In genomic region chr18:75120521-75120920, GRCh38 we compare ENCODE assay signal across 33 cellular contexts.
"Had no signal": no experiment of that assay in that cellular context is flagged by ENCODE, and none has a peak within 500 bp of the region (broad histone marks: within the 10 kb centered on the region; RNA-seq: fewer than 3 reads in every experiment).

No MANE protein-coding gene starts in this region.

- H3K9me3 ChIP-seq: ascending aorta, breast epithelium, colonic mucosa, gastrocnemius medialis had no signal

- H3K4me1 Mint-ChIP-seq: activated CD4-positive, alpha-beta T cell treated with anti-CD3 and anti-CD28 coated beads for 36 hours; activated CD4-positive, alpha-beta T cell treated with anti-CD3 and anti-CD28 coated beads, Interleukin-2, amount 10 ng/mL, durations not matched to agents 24 days and 14 days; activated naive CD4-positive, alpha-beta T cell treated with anti-CD3 and anti-CD28 coated beads, Interleukin-2, amount 10 ng/mL, durations not matched to agents 7 days and 5 days; activated naive CD8-positive, alpha-beta T cell treated with anti-CD3 and anti-CD28 coated beads, Interleukin-2, amount 10 ng/mL, durations not matched to agents 7 days and 5 days; brain; endodermal cell had no signal

- H3K36me3 ChIP-seq: ascending aorta, breast epithelium, cardiac muscle cell, colonic mucosa, gastrocnemius medialis had no signal

- H3K36me3 Mint-ChIP-seq: activated CD4-positive, alpha-beta memory T cell treated with anti-CD3 and anti-CD28 coated beads for 36 hours; activated naive CD4-positive, alpha-beta T cell treated with anti-CD3 and anti-CD28 coated beads, Interleukin-2, amount 10 ng/mL, durations not matched to agents 7 days and 5 days; activated naive CD4-positive, alpha-beta T cell treated with anti-CD3 and anti-CD28 coated beads, Interleukin-2, amount 50 U/mL, for 72 hours; activated naive CD8-positive, alpha-beta T cell treated with anti-CD3 and anti-CD28 coated beads, Interleukin-2, amount 10 ng/mL, durations not matched to agents 7 days and 5 days; brain had no signal

- ATAC-seq: activated CD4-positive, alpha-beta T cell treated with anti-CD3 and anti-CD28 coated beads for 36 hours; activated naive CD4-positive, alpha-beta T cell treated with anti-CD3 and anti-CD28 coated beads, Interleukin-2, amount 50 U/mL, for 72 hours; esophagus mucosa; gastrocnemius medialis; T-helper 17 cell had no signal

- H3K27me3 ChIP-seq: ascending aorta, breast epithelium, cardiac muscle cell, colonic mucosa, dorsolateral prefrontal cortex, gastrocnemius medialis had no signal

- H3K4me3 Mint-ChIP-seq: activated CD4-positive, alpha-beta memory T cell treated with anti-CD3 and anti-CD28 coated beads for 36 hours; activated CD4-positive, alpha-beta T cell treated with anti-CD3 and anti-CD28 coated beads for 36 hours; activated CD4-positive, alpha-beta T cell treated with anti-CD3 and anti-CD28 coated beads, Interleukin-2, amount 10 ng/mL, durations not matched to agents 24 days and 14 days; activated naive CD4-positive, alpha-beta T cell treated with anti-CD3 and anti-CD28 coated beads, Interleukin-2, amount 10 ng/mL, durations not matched to agents 7 days and 5 days; activated naive CD8-positive, alpha-beta T cell treated with anti-CD3 and anti-CD28 coated beads, Interleukin-2, amount 10 ng/mL, durations not matched to agents 7 days and 5 days; activated T-cell treated with anti-CD3 and anti-CD28 coated beads, Interleukin-2, amount 50 U/mL, for 24 hours; activated T-cell treated with anti-CD3 and anti-CD28 coated beads, Interleukin-2, amount 50 U/mL, for 72 hours; brain; dendritic cell treated with granulocyte-macrophage colony-stimulating factor and Interleukin-4, amounts not matched to agents 40 ng/mL and 50 ng/mL, for 4 days; endodermal cell; T-helper 17 cell; T-helper 2 cell treated with Interferon-gamma antibody and Interleukin-4, amounts not matched to agents 5 μg/mL and 100 μg/mL, for 36 hours had no signal

- H3K4me3 ChIP-seq: ascending aorta, breast epithelium, cardiac muscle cell, colonic mucosa, dorsolateral prefrontal cortex, gastrocnemius medialis had no signal

- H3K27ac ChIP-seq: ascending aorta, breast epithelium, cardiac muscle cell, colonic mucosa, dorsolateral prefrontal cortex, gastrocnemius medialis had no signal

- DNase-seq: activated CD4-positive, alpha-beta memory T cell treated with anti-CD3 and anti-CD28 coated beads for 36 hours; activated CD4-positive, alpha-beta T cell treated with anti-CD3 and anti-CD28 coated beads for 36 hours; activated CD4-positive, alpha-beta T cell treated with anti-CD3 and anti-CD28 coated beads, Interleukin-2, amount 10 ng/mL, durations not matched to agents 24 days and 14 days; activated CD4-positive, CD25-positive, alpha-beta regulatory T cell; activated CD4-positive, CD25-positive, alpha-beta regulatory T cell treated with anti-CD3 and anti-CD28 coated beads, Interleukin-2, amount 50 U/mL, for 72 hours; activated CD8-positive, alpha-beta memory T cell treated with anti-CD3 and anti-CD28 coated beads, Interleukin-2, amount 50 U/mL, for 48 hours; activated gamma-delta T cell; activated naive CD4-positive, alpha-beta T cell; activated naive CD4-positive, alpha-beta T cell treated with anti-CD3 and anti-CD28 coated beads, Interleukin-2, amount 10 ng/mL, durations not matched to agents 7 days and 5 days; activated naive CD8-positive, alpha-beta T cell treated with anti-CD3 and anti-CD28 coated beads, Interleukin-2, amount 10 ng/mL, durations not matched to agents 7 days and 5 days; activated T-cell treated with anti-CD3 and anti-CD28 coated beads for 4 hours; activated T-cell treated with anti-CD3 and anti-CD28 coated beads, Interleukin-2, amount 50 U/mL, for 24 hours; activated T-cell treated with anti-CD3 and anti-CD28 coated beads, Interleukin-2, amount 50 U/mL, for 72 hours; central memory CD4-positive, alpha-beta T cell; cerebellar nuclear complex; colonic mucosa; dorsolateral prefrontal cortex; effector memory CD4-positive, alpha-beta T cell; endodermal cell; foreskin fibroblast; gastrocnemius medialis; glutamatergic neuron; T-helper 1 cell; T-helper 17 cell; T1000 had no signal

- H3K27ac Mint-ChIP-seq: activated CD4-positive, alpha-beta memory T cell treated with anti-CD3 and anti-CD28 coated beads for 36 hours; activated CD4-positive, alpha-beta T cell treated with anti-CD3 and anti-CD28 coated beads for 36 hours; activated CD4-positive, alpha-beta T cell treated with anti-CD3 and anti-CD28 coated beads, Interleukin-2, amount 10 ng/mL, durations not matched to agents 24 days and 14 days; activated naive CD4-positive, alpha-beta T cell treated with anti-CD3 and anti-CD28 coated beads, Interleukin-2, amount 10 ng/mL, durations not matched to agents 7 days and 5 days; activated naive CD4-positive, alpha-beta T cell treated with anti-CD3 and anti-CD28 coated beads, Interleukin-2, amount 50 U/mL, for 72 hours; activated naive CD8-positive, alpha-beta T cell treated with anti-CD3 and anti-CD28 coated beads, Interleukin-2, amount 10 ng/mL, durations not matched to agents 7 days and 5 days; activated T-cell treated with anti-CD3 and anti-CD28 coated beads, Interleukin-2, amount 50 U/mL, for 24 hours; activated T-cell treated with anti-CD3 and anti-CD28 coated beads, Interleukin-2, amount 50 U/mL, for 72 hours; brain; dendritic cell treated with granulocyte-macrophage colony-stimulating factor and Interleukin-4, amounts not matched to agents 40 ng/mL and 50 ng/mL, for 4 days; endodermal cell; T-helper 17 cell; T-helper 2 cell treated with Interferon-gamma antibody and Interleukin-4, amounts not matched to agents 5 μg/mL and 100 μg/mL, for 36 hours had no signal

- H3K27me3 Mint-ChIP-seq: activated CD4-positive, alpha-beta T cell treated with anti-CD3 and anti-CD28 coated beads for 36 hours; activated naive CD8-positive, alpha-beta T cell treated with anti-CD3 and anti-CD28 coated beads, Interleukin-2, amount 10 ng/mL, durations not matched to agents 7 days and 5 days; activated T-cell treated with anti-CD3 and anti-CD28 coated beads, Interleukin-2, amount 50 U/mL, for 24 hours had no signal

- H3K4me1 ChIP-seq: ascending aorta, breast epithelium, colonic mucosa, gastrocnemius medialis had no signal

- H3K9me3 Mint-ChIP-seq: activated CD4-positive, alpha-beta memory T cell treated with anti-CD3 and anti-CD28 coated beads for 36 hours; activated CD4-positive, alpha-beta T cell treated with anti-CD3 and anti-CD28 coated beads, Interleukin-2, amount 10 ng/mL, durations not matched to agents 24 days and 14 days; activated naive CD4-positive, alpha-beta T cell treated with anti-CD3 and anti-CD28 coated beads, Interleukin-2, amount 10 ng/mL, durations not matched to agents 7 days and 5 days; activated naive CD4-positive, alpha-beta T cell treated with anti-CD3 and anti-CD28 coated beads, Interleukin-2, amount 50 U/mL, for 72 hours; activated naive CD8-positive, alpha-beta T cell treated with anti-CD3 and anti-CD28 coated beads, Interleukin-2, amount 10 ng/mL, durations not matched to agents 7 days and 5 days; activated T-cell treated with anti-CD3 and anti-CD28 coated beads, Interleukin-2, amount 50 U/mL, for 24 hours; activated T-cell treated with anti-CD3 and anti-CD28 coated beads, Interleukin-2, amount 50 U/mL, for 72 hours; brain; endodermal cell; T-helper 2 cell treated with Interferon-gamma antibody and Interleukin-4, amounts not matched to agents 5 μg/mL and 100 μg/mL, for 36 hours had no signal
